ENCODE assay signal across 22 cellular contexts in the genomic region with DNA sequence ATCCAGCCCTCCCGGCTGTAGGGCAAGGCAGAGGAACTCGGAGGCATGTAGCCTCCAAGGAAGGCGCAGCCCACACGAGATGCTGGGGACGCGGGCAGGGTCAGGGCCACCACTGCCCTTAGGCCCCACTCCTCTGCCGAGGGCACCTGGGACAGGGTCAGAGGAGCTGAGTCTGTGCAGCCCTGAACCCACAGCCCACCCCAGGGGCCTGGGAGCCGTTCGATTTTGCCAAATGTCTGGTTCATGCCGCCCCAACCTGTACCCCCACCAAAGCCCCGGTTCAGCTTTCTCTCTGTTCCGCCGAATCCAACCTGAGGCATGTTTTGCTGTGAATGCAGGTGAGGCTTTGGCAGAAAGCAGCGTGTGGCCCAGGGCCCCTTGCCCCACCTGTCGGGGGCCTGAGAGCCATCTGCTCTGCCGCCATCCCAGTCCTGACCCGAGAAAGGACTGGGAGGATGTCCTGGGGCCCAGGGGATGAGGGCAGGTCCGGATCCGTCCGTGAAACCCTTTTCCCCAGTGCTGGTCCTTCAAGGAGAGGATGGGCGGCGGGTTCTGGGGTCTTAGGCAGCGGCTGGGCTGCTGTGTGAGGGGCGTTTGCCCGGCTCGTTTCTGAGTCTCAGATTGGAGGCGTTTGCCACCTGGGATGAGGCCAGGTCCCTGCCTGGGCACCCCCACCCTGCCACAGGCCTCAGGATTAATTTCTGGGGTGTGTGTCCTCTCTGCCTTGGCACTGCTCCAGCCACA.
"Had no signal": no experiment of that assay in that cellular context is flagged by ENCODE, and none has a peak within 500 bp of the region (broad histone marks: within the 10 kb centered on the region; RNA-seq: fewer than 3 reads in every experiment).

No MANE protein-coding gene starts in this region.

- DNase-seq: activated CD4-positive, alpha-beta memory T cell treated with anti-CD3 and anti-CD28 coated beads for 36 hours; activated CD4-positive, alpha-beta T cell treated with anti-CD3 and anti-CD28 coated beads for 1 hour; activated CD8-positive, alpha-beta memory T cell treated with anti-CD3 and anti-CD28 coated beads, Interleukin-2, amount 10 ng/mL, durations not matched to agents 7 days and 5 days; activated naive CD4-positive, alpha-beta T cell treated with anti-CD3 and anti-CD28 coated beads for 36 hours; activated naive CD8-positive, alpha-beta T cell treated with anti-CD3 and anti-CD28 coated beads, Interleukin-2, amount 50 U/mL, for 24 hours; activated T-cell treated with anti-CD3 and anti-CD28 coated beads, Interleukin-2, amount 50 U/mL, for 1 hour; aorta; dorsolateral prefrontal cortex; endodermal cell; erythroblast; hippocampal formation; left lung; mucosa of descending colon; stimulated activated CD4-positive, alpha-beta T cell treated with anti-CD3 and anti-CD28 coated beads, Interleukin-12 subunit alpha, Interleukin-12 subunit beta, amount 100 ng/mL, for 4 hours; stimulated activated CD4-positive, alpha-beta T cell treated with anti-CD3 and anti-CD28 coated beads, Interleukin-2, amount 100 ng/mL, for 24 hours; T-helper 1 cell; T1000; tibial artery; uterus had no signal

- H3K4me3 ChIP-seq: breast epithelium, dorsolateral prefrontal cortex, left lung, mucosa of descending colon, tibial artery, uterus had no signal

- H3K36me3 ChIP-seq: breast epithelium, left lung, tibial artery, uterus had no signal

- H3K9me3 ChIP-seq: breast epithelium, left lung, mucosa of descending colon, tibial artery, uterus had no signal

- ATAC-seq: activated CD8-positive, alpha-beta memory T cell treated with anti-CD3 and anti-CD28 coated beads, Interleukin-2, amount 10 ng/mL, durations not matched to agents 7 days and 5 days; activated naive CD8-positive, alpha-beta T cell treated with anti-CD3 and anti-CD28 coated beads, Interleukin-2, amount 50 U/mL, for 24 hours; left lung; mucosa of descending colon; natural killer cell treated with Interleukin-12 subunit alpha and Interleukin-12 subunit beta and Interleukin-15 and Interleukin-18, amount 100 ng/mL, for 72 hours; stimulated activated effector memory CD8-positive, alpha-beta T cell treated with anti-CD3 and anti-CD28 coated beads, Interleukin-12 subunit alpha, Interleukin-12 subunit beta, amount 100 ng/mL, for 72 hours had no signal

- H3K27me3 ChIP-seq: uterus had no signal

- H3K27ac ChIP-seq: breast epithelium, dorsolateral prefrontal cortex, left lung, tibial artery, uterus had no signal
